ENCODE assay signal across 1 cellular context in the genomic region with DNA sequence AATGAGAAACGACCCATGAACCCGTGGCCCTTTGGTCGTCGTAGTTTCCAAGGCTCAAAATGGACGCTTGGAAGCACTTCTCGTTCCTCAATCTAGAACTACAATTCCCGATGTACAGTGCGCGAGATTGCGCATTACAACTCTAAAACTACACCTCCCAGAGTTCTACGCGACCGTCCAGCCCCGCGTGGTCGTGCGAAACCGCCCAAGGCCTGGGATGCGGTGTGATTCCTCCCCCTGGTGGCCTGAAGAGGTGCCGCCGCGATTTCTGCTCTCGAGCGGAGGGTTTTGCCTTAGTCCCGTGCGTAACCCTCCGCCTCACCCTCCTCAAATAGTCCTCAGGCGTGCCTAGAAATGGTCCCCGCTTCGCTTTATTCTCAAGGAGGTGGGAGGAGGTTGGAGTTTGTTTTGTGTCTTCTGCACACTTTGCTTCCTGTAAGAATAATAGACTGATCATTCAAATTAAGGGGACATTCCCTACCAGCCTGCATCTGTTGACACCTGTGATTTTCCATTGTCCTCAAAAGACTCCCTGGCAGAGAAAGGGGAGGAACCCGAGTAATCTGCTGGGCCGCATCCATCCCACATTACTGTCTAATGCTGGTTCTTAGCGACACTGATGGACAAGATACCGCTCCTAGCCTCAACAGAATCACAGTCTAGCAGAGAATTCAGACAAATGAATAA.
TF ChIP-seq lines count a peak whose summit lies in the region.

No MANE protein-coding gene starts in this region.

TF ChIP-seq in HepG2, 621 proteins besides CTCF, POLR2A, EP300 and RAD21 (continued from another document and continues in another):
- TF ChIP-seq, protein P1, sequence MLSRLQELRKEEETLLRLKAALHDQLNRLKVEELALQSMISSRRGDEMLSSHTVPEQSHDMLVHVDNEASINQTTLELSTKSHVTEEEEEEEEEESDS (CRISPR knock-in tag; IDR thresholded peaks at IDR 0.05; ENCODE audit: borderline replicate concordance): 0 out of 2 replicates have a peak, but pooled peaks have one; percentile 34
- TF ChIP-seq DR1 (CRISPR knock-in tag; IDR thresholded peaks at IDR 0.05) (peak; percentile 73), NR2F2 (IDR thresholded peaks at IDR 0.05; ENCODE audit: borderline replicate concordance, low read depth) (peak; percentile 78; the same call in 1 of the 2 replicates), NRL (CRISPR knock-in tag; IDR thresholded peaks at IDR 0.05; ENCODE audit: borderline replicate concordance) (peak; percentile 72; the same call in 1 of the 2 replicates), JARID2 (CRISPR knock-in tag; IDR thresholded peaks at IDR 0.05; ENCODE audit: insufficient replicate concordance) (no peak), NFATC3 (CRISPR knock-in tag; IDR thresholded peaks at IDR 0.05) (no peak), JUND (CRISPR knock-in tag; IDR thresholded peaks at IDR 0.05) (peak; percentile 51; the same call in 1 of the 2 replicates), RXRA (CRISPR knock-in tag; IDR thresholded peaks at IDR 0.05) (peak; percentile 97), ZBTB3 (CRISPR knock-in tag; IDR thresholded peaks at IDR 0.05; ENCODE audit: borderline replicate concordance, low read depth) (no peak), HMG20A (CRISPR knock-in tag; IDR thresholded peaks at IDR 0.05; ENCODE audit: borderline replicate concordance) (0 out of 2 replicates have a peak, but pooled peaks have one; percentile 62), MYC (CRISPR knock-in tag; IDR thresholded peaks at IDR 0.05; ENCODE audit: borderline replicate concordance) (peak; percentile 99), ZNF530 (CRISPR knock-in tag; IDR thresholded peaks at IDR 0.05; ENCODE audit: low read depth) (no peak), ZSCAN29 (CRISPR knock-in tag; conservative IDR thresholded peaks at IDR 0.05) (peak; percentile 80), GTF2F1 (IDR thresholded peaks at IDR 0.05; ENCODE audit: low read length) (peak; percentile 80; the same call in 1 of the 2 replicates), FIP1L1 (IDR thresholded peaks at IDR 0.05; ENCODE audit: borderline replicate concordance, insufficient read depth, low read depth, low read length) (0 out of 2 replicates have a peak, but pooled peaks have one; percentile 53), KLF6 (CRISPR knock-in tag; IDR thresholded peaks at IDR 0.05) (peak; percentile 81; the same call in 1 of the 2 replicates), SP5 (CRISPR knock-in tag; IDR thresholded peaks at IDR 0.05; ENCODE audit: borderline replicate concordance, low read depth) (peak; percentile 45; the same call in 1 of the 2 replicates), ATF7-NPFF (CRISPR knock-in tag; IDR thresholded peaks at IDR 0.05; ENCODE audit: low read depth) (no peak; the same call in 1 of the 2 replicates), ZNF720 (CRISPR knock-in tag; IDR thresholded peaks at IDR 0.05) (0 out of 2 replicates have a peak, but pooled peaks have one; percentile 55), ZNF670 (CRISPR knock-in tag; IDR thresholded peaks at IDR 0.05; ENCODE audit: borderline replicate concordance) (no peak; the same call in 1 of the 2 replicates), TEAD2 (CRISPR knock-in tag; IDR thresholded peaks at IDR 0.05) (peak; percentile 85; the same call in 1 of the 2 replicates), ZNF879 (CRISPR knock-in tag; IDR thresholded peaks at IDR 0.05) (no peak), ZNF274 (CRISPR knock-in tag; IDR thresholded peaks at IDR 0.05) (peak; percentile 51; the same call in 1 of the 2 replicates), ZNF772 (CRISPR knock-in tag; IDR thresholded peaks at IDR 0.05) (0 out of 2 replicates have a peak, but pooled peaks have one; percentile 36), ZNF333 (CRISPR knock-in tag; IDR thresholded peaks at IDR 0.05; ENCODE audit: borderline replicate concordance) (peak; percentile 76; the same call in 1 of the 2 replicates), CBX2 (IDR thresholded peaks at IDR 0.05; ENCODE audit: low read depth, low read length) (no peak), CBX2 (CRISPR knock-in tag; IDR thresholded peaks at IDR 0.05; ENCODE audit: low read depth) (no peak)
- TF ChIP-seq, protein P2, sequence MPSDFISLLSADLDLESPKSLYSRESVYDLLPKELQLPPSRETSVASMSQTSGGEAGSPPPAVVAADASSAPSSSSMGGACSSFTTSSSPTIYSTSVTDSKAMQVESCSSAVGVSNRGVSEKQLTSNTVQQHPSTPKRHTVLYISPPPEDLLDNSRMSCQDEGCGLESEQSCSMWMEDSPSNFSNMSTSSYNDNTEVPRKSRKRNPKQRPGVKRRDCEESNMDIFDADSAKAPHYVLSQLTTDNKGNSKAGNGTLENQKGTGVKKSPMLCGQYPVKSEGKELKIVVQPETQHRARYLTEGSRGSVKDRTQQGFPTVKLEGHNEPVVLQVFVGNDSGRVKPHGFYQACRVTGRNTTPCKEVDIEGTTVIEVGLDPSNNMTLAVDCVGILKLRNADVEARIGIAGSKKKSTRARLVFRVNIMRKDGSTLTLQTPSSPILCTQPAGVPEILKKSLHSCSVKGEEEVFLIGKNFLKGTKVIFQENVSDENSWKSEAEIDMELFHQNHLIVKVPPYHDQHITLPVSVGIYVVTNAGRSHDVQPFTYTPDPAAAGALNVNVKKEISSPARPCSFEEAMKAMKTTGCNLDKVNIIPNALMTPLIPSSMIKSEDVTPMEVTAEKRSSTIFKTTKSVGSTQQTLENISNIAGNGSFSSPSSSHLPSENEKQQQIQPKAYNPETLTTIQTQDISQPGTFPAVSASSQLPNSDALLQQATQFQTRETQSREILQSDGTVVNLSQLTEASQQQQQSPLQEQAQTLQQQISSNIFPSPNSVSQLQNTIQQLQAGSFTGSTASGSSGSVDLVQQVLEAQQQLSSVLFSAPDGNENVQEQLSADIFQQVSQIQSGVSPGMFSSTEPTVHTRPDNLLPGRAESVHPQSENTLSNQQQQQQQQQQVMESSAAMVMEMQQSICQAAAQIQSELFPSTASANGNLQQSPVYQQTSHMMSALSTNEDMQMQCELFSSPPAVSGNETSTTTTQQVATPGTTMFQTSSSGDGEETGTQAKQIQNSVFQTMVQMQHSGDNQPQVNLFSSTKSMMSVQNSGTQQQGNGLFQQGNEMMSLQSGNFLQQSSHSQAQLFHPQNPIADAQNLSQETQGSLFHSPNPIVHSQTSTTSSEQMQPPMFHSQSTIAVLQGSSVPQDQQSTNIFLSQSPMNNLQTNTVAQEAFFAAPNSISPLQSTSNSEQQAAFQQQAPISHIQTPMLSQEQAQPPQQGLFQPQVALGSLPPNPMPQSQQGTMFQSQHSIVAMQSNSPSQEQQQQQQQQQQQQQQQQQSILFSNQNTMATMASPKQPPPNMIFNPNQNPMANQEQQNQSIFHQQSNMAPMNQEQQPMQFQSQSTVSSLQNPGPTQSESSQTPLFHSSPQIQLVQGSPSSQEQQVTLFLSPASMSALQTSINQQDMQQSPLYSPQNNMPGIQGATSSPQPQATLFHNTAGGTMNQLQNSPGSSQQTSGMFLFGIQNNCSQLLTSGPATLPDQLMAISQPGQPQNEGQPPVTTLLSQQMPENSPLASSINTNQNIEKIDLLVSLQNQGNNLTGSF (CRISPR knock-in tag; IDR thresholded peaks at IDR 0.05): peak; percentile 82; the same call in 1 of the 2 replicates
- TF ChIP-seq, protein P3, sequence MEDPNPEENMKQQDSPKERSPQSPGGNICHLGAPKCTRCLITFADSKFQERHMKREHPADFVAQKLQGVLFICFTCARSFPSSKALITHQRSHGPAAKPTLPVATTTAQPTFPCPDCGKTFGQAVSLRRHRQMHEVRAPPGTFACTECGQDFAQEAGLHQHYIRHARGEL (CRISPR knock-in tag; IDR thresholded peaks at IDR 0.05): no peak
- TF ChIP-seq, protein P4, sequence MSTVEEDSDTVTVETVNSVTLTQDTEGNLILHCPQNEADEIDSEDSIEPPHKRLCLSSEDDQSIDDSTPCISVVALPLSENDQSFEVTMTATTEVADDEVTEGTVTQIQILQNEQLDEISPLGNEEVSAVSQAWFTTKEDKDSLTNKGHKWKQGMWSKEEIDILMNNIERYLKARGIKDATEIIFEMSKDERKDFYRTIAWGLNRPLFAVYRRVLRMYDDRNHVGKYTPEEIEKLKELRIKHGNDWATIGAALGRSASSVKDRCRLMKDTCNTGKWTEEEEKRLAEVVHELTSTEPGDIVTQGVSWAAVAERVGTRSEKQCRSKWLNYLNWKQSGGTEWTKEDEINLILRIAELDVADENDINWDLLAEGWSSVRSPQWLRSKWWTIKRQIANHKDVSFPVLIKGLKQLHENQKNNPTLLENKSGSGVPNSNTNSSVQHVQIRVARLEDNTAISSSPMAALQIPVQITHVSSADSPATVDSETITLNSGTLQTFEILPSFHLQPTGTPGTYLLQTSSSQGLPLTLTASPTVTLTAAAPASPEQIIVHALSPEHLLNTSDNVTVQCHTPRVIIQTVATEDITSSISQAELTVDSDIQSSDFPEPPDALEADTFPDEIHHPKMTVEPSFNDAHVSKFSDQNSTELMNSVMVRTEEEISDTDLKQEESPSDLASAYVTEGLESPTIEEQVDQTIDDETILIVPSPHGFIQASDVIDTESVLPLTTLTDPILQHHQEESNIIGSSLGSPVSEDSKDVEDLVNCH (CRISPR knock-in tag; IDR thresholded peaks at IDR 0.05): 0 out of 2 replicates have a peak, but pooled peaks have one; percentile 62
- TF ChIP-seq, protein P5, sequence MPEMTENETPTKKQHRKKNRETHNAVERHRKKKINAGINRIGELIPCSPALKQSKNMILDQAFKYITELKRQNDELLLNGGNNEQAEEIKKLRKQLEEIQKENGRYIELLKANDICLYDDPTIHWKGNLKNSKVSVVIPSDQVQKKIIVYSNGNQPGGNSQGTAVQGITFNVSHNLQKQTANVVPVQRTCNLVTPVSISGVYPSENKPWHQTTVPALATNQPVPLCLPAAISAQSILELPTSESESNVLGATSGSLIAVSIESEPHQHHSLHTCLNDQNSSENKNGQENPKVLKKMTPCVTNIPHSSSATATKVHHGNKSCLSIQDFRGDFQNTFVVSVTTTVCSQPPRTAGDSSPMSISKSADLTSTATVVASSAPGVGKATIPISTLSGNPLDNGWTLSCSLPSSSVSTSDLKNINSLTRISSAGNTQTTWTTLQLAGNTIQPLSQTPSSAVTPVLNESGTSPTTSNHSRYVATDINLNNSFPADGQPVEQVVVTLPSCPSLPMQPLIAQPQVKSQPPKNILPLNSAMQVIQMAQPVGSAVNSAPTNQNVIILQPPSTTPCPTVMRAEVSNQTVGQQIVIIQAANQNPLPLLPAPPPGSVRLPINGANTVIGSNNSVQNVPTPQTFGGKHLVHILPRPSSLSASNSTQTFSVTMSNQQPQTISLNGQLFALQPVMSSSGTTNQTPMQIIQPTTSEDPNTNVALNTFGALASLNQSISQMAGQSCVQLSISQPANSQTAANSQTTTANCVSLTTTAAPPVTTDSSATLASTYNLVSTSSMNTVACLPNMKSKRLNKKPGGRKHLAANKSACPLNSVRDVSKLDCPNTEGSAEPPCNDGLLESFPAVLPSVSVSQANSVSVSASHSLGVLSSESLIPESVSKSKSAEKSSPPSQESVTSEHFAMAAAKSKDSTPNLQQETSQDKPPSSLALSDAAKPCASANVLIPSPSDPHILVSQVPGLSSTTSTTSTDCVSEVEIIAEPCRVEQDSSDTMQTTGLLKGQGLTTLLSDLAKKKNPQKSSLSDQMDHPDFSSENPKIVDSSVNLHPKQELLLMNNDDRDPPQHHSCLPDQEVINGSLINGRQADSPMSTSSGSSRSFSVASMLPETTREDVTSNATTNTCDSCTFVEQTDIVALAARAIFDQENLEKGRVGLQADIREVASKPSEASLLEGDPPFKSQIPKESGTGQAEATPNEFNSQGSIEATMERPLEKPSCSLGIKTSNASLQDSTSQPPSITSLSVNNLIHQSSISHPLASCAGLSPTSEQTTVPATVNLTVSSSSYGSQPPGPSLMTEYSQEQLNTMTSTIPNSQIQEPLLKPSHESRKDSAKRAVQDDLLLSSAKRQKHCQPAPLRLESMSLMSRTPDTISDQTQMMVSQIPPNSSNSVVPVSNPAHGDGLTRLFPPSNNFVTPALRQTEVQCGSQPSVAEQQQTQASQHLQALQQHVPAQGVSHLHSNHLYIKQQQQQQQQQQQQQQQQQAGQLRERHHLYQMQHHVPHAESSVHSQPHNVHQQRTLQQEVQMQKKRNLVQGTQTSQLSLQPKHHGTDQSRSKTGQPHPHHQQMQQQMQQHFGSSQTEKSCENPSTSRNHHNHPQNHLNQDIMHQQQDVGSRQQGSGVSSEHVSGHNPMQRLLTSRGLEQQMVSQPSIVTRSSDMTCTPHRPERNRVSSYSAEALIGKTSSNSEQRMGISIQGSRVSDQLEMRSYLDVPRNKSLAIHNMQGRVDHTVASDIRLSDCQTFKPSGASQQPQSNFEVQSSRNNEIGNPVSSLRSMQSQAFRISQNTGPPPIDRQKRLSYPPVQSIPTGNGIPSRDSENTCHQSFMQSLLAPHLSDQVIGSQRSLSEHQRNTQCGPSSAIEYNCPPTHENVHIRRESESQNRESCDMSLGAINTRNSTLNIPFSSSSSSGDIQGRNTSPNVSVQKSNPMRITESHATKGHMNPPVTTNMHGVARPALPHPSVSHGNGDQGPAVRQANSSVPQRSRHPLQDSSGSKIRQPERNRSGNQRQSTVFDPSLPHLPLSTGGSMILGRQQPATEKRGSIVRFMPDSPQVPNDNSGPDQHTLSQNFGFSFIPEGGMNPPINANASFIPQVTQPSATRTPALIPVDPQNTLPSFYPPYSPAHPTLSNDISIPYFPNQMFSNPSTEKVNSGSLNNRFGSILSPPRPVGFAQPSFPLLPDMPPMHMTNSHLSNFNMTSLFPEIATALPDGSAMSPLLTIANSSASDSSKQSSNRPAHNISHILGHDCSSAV (CRISPR knock-in tag; IDR thresholded peaks at IDR 0.05; ENCODE audit: borderline replicate concordance): peak; percentile 62; the same call in 1 of the 2 replicates
- TF ChIP-seq, protein P6, sequence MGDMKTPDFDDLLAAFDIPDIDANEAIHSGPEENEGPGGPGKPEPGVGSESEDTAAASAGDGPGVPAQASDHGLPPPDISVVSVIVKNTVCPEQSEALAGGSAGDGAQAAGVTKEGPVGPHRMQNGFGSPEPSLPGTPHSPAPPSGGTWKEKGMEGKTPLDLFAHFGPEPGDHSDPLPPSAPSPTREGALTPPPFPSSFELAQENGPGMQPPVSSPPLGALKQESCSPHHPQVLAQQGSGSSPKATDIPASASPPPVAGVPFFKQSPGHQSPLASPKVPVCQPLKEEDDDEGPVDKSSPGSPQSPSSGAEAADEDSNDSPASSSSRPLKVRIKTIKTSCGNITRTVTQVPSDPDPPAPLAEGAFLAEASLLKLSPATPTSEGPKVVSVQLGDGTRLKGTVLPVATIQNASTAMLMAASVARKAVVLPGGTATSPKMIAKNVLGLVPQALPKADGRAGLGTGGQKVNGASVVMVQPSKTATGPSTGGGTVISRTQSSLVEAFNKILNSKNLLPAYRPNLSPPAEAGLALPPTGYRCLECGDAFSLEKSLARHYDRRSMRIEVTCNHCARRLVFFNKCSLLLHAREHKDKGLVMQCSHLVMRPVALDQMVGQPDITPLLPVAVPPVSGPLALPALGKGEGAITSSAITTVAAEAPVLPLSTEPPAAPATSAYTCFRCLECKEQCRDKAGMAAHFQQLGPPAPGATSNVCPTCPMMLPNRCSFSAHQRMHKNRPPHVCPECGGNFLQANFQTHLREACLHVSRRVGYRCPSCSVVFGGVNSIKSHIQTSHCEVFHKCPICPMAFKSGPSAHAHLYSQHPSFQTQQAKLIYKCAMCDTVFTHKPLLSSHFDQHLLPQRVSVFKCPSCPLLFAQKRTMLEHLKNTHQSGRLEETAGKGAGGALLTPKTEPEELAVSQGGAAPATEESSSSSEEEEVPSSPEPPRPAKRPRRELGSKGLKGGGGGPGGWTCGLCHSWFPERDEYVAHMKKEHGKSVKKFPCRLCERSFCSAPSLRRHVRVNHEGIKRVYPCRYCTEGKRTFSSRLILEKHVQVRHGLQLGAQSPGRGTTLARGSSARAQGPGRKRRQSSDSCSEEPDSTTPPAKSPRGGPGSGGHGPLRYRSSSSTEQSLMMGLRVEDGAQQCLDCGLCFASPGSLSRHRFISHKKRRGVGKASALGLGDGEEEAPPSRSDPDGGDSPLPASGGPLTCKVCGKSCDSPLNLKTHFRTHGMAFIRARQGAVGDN (CRISPR knock-in tag; IDR thresholded peaks at IDR 0.05): peak; percentile 90
